29 cellular contexts compared by ENCODE assay signal in the genomic region with DNA sequence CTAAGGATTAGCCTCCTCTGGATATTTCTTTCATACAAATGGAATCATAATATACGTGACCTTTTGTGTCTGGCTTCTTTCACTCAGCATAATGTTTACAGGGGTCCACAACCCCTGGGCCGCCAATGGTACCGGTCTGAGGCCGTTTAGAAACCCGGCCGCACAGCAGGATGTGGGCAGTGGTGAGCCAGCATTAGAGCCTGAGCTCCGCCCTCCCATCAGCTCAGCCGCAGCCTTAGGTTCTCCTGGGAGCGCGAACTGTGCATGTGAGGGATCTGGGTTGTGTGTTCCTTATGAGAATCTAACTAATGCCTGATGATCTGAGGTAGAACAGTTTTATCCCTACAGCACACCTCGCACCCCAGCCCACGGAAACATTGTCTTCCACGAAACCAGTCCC.
"Had no signal": no experiment of that assay in that cellular context is flagged by ENCODE, and none has a peak within 500 bp of the region (broad histone marks: within the 10 kb centered on the region; RNA-seq: fewer than 3 reads in every experiment).

No MANE protein-coding gene starts in this region.

- H3K4me1 Mint-ChIP-seq: naive thymus-derived CD4-positive, alpha-beta T cell had no signal

- H3K4me3 ChIP-seq: left lung, lower lobe of right lung, pancreas, prostate gland, skin epidermis, stomach, suprapubic skin, thoracic aorta, tibial artery, upper lobe of right lung, uterus had no signal

- ATAC-seq: left colon; left lung; lower lobe of right lung; naive thymus-derived CD4-positive, alpha-beta T cell; natural killer cell treated with Interleukin-12 subunit alpha and Interleukin-12 subunit beta and Interleukin-15 and Interleukin-18, amount 100 ng/mL, for 72 hours; pancreas; right cardiac atrium; sciatic nerve; stimulated activated naive B cell treated with anti-CD40 and anti-IgM and Interleukin-4, amounts not matched to agents 10 μg/mL and 1 μg/mL and 100 μg/mL, for 72 hours; stimulated activated naive CD8-positive, alpha-beta T cell treated with anti-CD3 and anti-CD28 coated beads, Interleukin-15, Interleukin-2, amounts not matched to agents 100 U/mL and 50 U/mL, for 24 hours; upper lobe of right lung had no signal

- H3K27ac Mint-ChIP-seq: naive thymus-derived CD4-positive, alpha-beta T cell; natural killer cell treated with Interleukin-12 subunit alpha and Interleukin-12 subunit beta and Interleukin-15 and Interleukin-18, amount 100 ng/mL, for 72 hours; stimulated activated naive B cell treated with anti-CD40 and anti-IgM and Interleukin-4, amounts not matched to agents 10 μg/mL and 1 μg/mL and 100 μg/mL, for 72 hours had no signal

- H3K4me3 Mint-ChIP-seq: naive thymus-derived CD4-positive, alpha-beta T cell; natural killer cell treated with Interleukin-12 subunit alpha and Interleukin-12 subunit beta and Interleukin-15 and Interleukin-18, amount 100 ng/mL, for 72 hours; stimulated activated naive B cell treated with anti-CD40 and anti-IgM and Interleukin-4, amounts not matched to agents 10 μg/mL and 1 μg/mL and 100 μg/mL, for 72 hours had no signal

- H3K27me3 Mint-ChIP-seq: stimulated activated naive B cell treated with anti-CD40 and anti-IgM and Interleukin-4, amounts not matched to agents 10 μg/mL and 1 μg/mL and 100 μg/mL, for 72 hours had no signal

- H3K36me3 Mint-ChIP-seq: naive thymus-derived CD4-positive, alpha-beta T cell; natural killer cell treated with Interleukin-12 subunit alpha and Interleukin-12 subunit beta and Interleukin-15 and Interleukin-18, amount 100 ng/mL, for 72 hours; stimulated activated naive B cell treated with anti-CD40 and anti-IgM and Interleukin-4, amounts not matched to agents 10 μg/mL and 1 μg/mL and 100 μg/mL, for 72 hours had no signal

- DNase-seq: hippocampal formation; kidney glomerular epithelial cell; left colon; left lung; lower lobe of right lung; mammary epithelial cell; mesenchymal stem cell; naive thymus-derived CD4-positive, alpha-beta T cell; pancreas; posterior cingulate gyrus; retina; stimulated activated CD4-positive, alpha-beta T cell treated with anti-CD3 and anti-CD28 coated beads, Interleukin-12 subunit alpha, Interleukin-12 subunit beta, amount 100 ng/mL, for 4 hours; stimulated activated CD4-positive, alpha-beta T cell treated with anti-CD3 and anti-CD28 coated beads, Interleukin-15, amount 100 ng/mL, for 24 hours; stimulated activated CD4-positive, alpha-beta T cell treated with anti-CD3 and anti-CD28 coated beads, Interleukin-2, amount 100 ng/mL, for 24 hours; stimulated activated CD4-positive, alpha-beta T cell treated with anti-CD3 and anti-CD28 coated beads, Interleukin-4, amount 100 ng/mL, for 1 hour; stimulated activated naive B cell treated with anti-CD40 and anti-IgM and Interleukin-4, amounts not matched to agents 10 μg/mL and 1 μg/mL and 100 μg/mL, for 72 hours; stimulated activated naive CD8-positive, alpha-beta T cell treated with anti-CD3 and anti-CD28 coated beads, Interleukin-15, Interleukin-2, amounts not matched to agents 100 U/mL and 50 U/mL, for 24 hours; stomach; tibial artery; trophoblast cell; upper lobe of right lung; uterus had no signal
